ENCODE assay signal across 8 cellular contexts in the genomic region with DNA sequence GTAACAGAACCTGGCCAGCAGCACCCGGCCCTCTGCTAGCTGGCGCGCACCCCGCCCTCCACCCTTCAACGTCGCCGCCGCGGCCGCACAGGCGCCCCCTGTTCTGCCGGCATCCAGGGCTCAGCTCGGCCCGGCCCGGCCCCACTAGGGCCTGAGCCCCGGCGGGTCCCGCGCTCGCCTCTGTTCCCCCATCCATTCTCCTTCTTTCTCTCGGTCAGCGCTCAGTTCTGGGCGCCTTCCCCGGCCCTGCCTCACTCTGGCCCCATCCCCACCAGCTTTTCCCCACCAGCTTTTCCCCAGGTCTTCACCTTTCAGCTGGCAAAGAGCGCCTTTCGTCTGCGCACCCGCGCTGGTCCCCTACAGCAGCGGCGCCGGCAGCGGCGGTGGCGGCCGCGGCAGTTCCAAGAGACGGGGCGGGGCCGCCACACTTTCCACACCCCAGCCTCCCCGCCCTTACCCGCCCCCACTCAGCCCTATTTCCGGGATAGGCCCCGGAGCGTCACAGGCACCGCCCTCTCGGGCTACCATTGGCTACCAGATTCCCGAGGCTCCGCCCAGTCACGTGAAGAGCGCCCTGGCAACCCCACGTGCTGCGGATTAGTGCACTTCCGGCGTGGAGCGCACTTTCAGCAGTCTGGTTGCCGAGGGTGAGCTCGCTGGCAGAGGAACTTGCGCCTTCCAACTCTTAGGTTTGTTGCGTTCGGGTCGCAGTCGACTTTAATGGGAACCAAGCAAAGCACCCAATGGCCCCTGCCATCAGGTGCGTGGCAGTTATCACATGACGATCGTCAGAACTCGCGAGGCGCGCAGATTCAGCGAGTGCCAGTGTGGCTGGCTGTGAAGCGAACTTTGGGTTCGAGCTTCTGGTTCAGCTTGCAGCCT. TPM values are rescaled to one million over a fixed set of nuclear protein-coding genes. Genes with fewer than 3 reads are reported as not detected.
DNase-seq lines count a peak whose midpoint lies in the region; ATAC-seq and TF ChIP-seq lines count a peak whose summit lies in the region.

TSS of gene EIF5A2 (minus strand) at position 403 of the 882 bp plus-strand sequence. CDS start 831 bp downstream, outside the sequence.

- ATAC-seq in HG02852 (IDR thresholded peaks at IDR 0.05; ENCODE audit: unreplicated experiment) (peak; percentile 96), T-helper 17 cell (peak; percentile 96)

- intact Hi-C loops in ascending aorta (cut with DNase I): loop anchor here (1.0 to 5.0 kb wide), 3 partner anchors 38 to 552 kb away; partner anchors contain the start of gene RPL22L1

- H3K4me3 ChIP-seq in ascending aorta (peak within 1 kb of the TSS; percentile 86 to 95), hepatocyte (peak within 1 kb of the TSS; percentile 75)

- H3K4me1 ChIP-seq in ascending aorta (peaks cover 0 to 6% of the 10 kb centered on the region in 2 donors), hepatocyte (ENCODE audit: insufficient read depth) (no peaks in the 10 kb centered on the region)

- peaks cover 5% of the 10 kb centered on the region for H3K4me1 Mint-ChIP-seq in T-helper 17 cell

- in situ Hi-C loops in GM13977 (cut with MboI; ENCODE audit: low pct_unique_long_range_greater_than_20kb, low sequenced_read_pairs, unreplicated experiment): no loop called here

- peak; percentile 76 for DNase-seq in GM13977 (ENCODE audit: low spot score)
- peak; percentile 99 for DNase-seq in NCI-H1436 (lab: John Stamatoyannopoulos, UW)
- peak; percentile 88 to 92 (median 90) for DNase-seq in T-helper 17 cell
- DNase-seq in ascending aorta (ENCODE audit: low spot score in 2 of 2): peak; percentile 85 to 97
- peak; percentile 97 for DNase-seq in hepatocyte (ENCODE audit: low spot score)
- peak; percentile 82 for DNase-seq in renal cortical epithelial cell (ENCODE audit: low read depth)
- DNase-seq in DMS53 treated with DMSO at 0.1 percent for 48 hours (lab: John Stamatoyannopoulos, UW; ENCODE audit: unreplicated experiment): no peak

- peaks cover 3% of the 10 kb centered on the region for H3K79me2 ChIP-seq in hepatocyte

- no peaks in the 10 kb centered on the region for H3K27me3 Mint-ChIP-seq in T-helper 17 cell

- H2AFZ ChIP-seq in hepatocyte: peak within 1 kb of the TSS; percentile 90

- no peaks in the 10 kb centered on the region for H3K9me2 ChIP-seq in hepatocyte (replicated peaks; ENCODE audit: insufficient read depth)

- no peaks in the 10 kb centered on the region for H4K20me1 ChIP-seq in hepatocyte (ENCODE audit: insufficient read depth, poor library complexity, severe bottlenecking)

- peak within 1 kb of the TSS; percentile 89 for H3K4me2 ChIP-seq in hepatocyte

- no peaks in the 10 kb centered on the region for H3K27me3 ChIP-seq in ascending aorta
- H3K27me3 ChIP-seq in hepatocyte: no peaks in the 10 kb centered on the region

- peak within 1 kb of the TSS; percentile 95 for H3K4me3 Mint-ChIP-seq in T-helper 17 cell

- H3K27ac ChIP-seq in ascending aorta (peak within 1 kb of the TSS; percentile 79 to 85), hepatocyte (peak within 1 kb of the TSS; percentile 56)

- 37% methylated on average over 38 of the region's 73 CpGs for WGBS in hepatocyte (ENCODE audit: low lambda C conversion rate, missing lambda C conversion rate)

- H3K27ac Mint-ChIP-seq in T-helper 17 cell: peak within 1 kb of the TSS; percentile 89

- TF ChIP-seq CTCF in GM13977 (IDR thresholded peaks at IDR 0.05; ENCODE audit: extremely low read depth, insufficient read depth, missing control alignments) (no peak), ascending aorta (IDR thresholded peaks at IDR 0.05) (peak in 1 of 3 experiments; percentile 8), hepatocyte (IDR thresholded peaks at IDR 0.05; ENCODE audit: poor library complexity) (no peak)

- H3K9me3 ChIP-seq in T-helper 17 cell (ENCODE audit: control insufficient read depth, low read length, poor library complexity, severe bottlenecking) (no peaks in the 10 kb centered on the region), ascending aorta (peaks cover 15 to 23% of the 10 kb centered on the region in 2 donors), hepatocyte (ENCODE audit: low read depth) (peaks cover 5% of the 10 kb centered on the region)

- H3K36me3 ChIP-seq in ascending aorta (no peaks in the 10 kb centered on the region), hepatocyte (replicated peaks; ENCODE audit: insufficient read depth, low read depth) (no peaks in the 10 kb centered on the region)

- no peaks in the 10 kb centered on the region for H3K36me3 Mint-ChIP-seq in T-helper 17 cell (ENCODE audit: low read depth)

RNA-seq across cellular contexts. Expression of gene EIF5A2, which starts in this region (rescaled TPM):
- total RNA-seq in T-helper 17 cell: 10 to 100 TPM in 1 of 2 donors, 1 to 10 TPM in 1; 8.4 to 14.5 TPM
- total RNA-seq in ascending aorta: 28.6 TPM
- 4.5 and 8.2 TPM in 2 replicates for total RNA-seq in hepatocyte
- 4.8 and 5.3 TPM in 2 replicates for polyA plus RNA-seq in hepatocyte
- 10.2 and 15.1 TPM in 2 replicates for total RNA-seq in renal cortical epithelial cell
